ENCODE assay signal across 21 cellular contexts in the genomic region with DNA sequence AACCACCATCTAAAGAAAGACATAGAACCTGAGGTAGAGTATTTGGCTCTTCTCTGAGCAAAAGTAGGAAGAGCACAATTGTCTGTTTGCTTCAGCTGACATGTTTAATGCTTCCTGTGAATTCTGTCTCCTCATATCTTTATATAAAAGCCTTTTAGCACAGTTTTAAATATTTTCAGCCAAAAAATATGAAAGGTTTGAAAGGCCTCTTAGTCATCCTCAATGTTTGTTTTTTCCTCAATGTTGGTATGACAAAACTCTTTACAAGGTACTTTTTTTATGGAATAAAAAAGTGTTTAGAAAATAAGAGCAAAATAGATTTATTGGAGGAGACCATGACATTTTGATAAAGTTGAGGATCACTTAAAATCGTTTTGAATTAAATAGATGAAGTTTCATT.
DNase-seq lines count a peak whose midpoint lies in the region; FAIRE-seq and TF ChIP-seq lines count a peak whose summit lies in the region.
"Had no signal": no experiment of that assay in that cellular context is flagged by ENCODE, and none has a peak within 500 bp of the region (broad histone marks: within the 10 kb centered on the region; RNA-seq: fewer than 3 reads in every experiment).

No MANE protein-coding gene starts in this region.

- no peak for FAIRE-seq in small intestine (lab: Jason Lieb, UNC)
- FAIRE-seq: GM12891 had no signal

- H2AFZ ChIP-seq in osteoblast (ENCODE audit: low read length), result no peak overlapping the region

- H3K27me3 ChIP-seq in osteoblast (ENCODE audit: insufficient read depth, low read length) (no peaks in the 10 kb centered on the region), small intestine (ENCODE audit: control insufficient read depth in 2 of 2, insufficient read depth in 2 of 2, low read length in 2 of 2) (no peaks in the 10 kb centered on the region)
- H3K27me3 ChIP-seq: BLaER1 treated with 17β-estradiol and CSF1 and Interleukin-3, amounts not matched to agents 10 nM and 100 nM had no signal

- H4K20me1 ChIP-seq in osteoblast (ENCODE audit: insufficient read depth, low read length), result no peaks in the 10 kb centered on the region
- H4K20me1 ChIP-seq: BLaER1 treated with 17β-estradiol and CSF1 and Interleukin-3, amounts not matched to agents 10 nM and 100 nM had no signal

- H3K36me3 ChIP-seq in osteoblast (ENCODE audit: insufficient read depth, low read length) (peaks cover 24% of the 10 kb centered on the region), small intestine (ENCODE audit: control insufficient read depth in 2 of 2, insufficient read depth in 2 of 2, low read length in 2 of 2) (no peaks in the 10 kb centered on the region)
- H3K36me3 ChIP-seq: BLaER1 treated with 17β-estradiol and CSF1 and Interleukin-3, amounts not matched to agents 10 nM and 100 nM had no signal

- no peaks in the 10 kb centered on the region for H3K79me2 ChIP-seq in osteoblast (ENCODE audit: insufficient read depth, low read length)

- H3K4me1 ChIP-seq in osteoblast (ENCODE audit: insufficient read depth, low read length) (peaks cover 51% of the 10 kb centered on the region), small intestine (ENCODE audit: control insufficient read depth in 2 of 2, insufficient read depth in 1 of 2, low read depth in 1 of 2, low read length in 1 of 2) (no peaks in the 10 kb centered on the region)
- H3K4me1 ChIP-seq: Caco-2 had no signal

- H3K9me3 ChIP-seq in osteoblast (ENCODE audit: low read depth, low read length) (no peaks in the 10 kb centered on the region), small intestine (ENCODE audit: control insufficient read depth, low read depth) (no peaks in the 10 kb centered on the region)
- H3K9me3 ChIP-seq: BLaER1 treated with 17β-estradiol and CSF1 and Interleukin-3, amounts not matched to agents 10 nM and 100 nM; Caco-2 had no signal

- TF ChIP-seq CTCF in osteoblast (IDR thresholded peaks at IDR 0.05; ENCODE audit: extremely low read depth, low read depth, low read length), result no peak

- peak; percentile 43 for DNase-seq in ELR (ENCODE audit: low read depth)
- peak; percentile 48 for DNase-seq in LHCN-M2 (ENCODE audit: low read depth)
- DNase-seq in fibroblast of gingiva (ENCODE audit: low read depth), result peak; percentile 33
- no peak for DNase-seq in osteoblast (ENCODE audit: insufficient read length, low spot score, missing footprints)
- no peak for DNase-seq in small intestine
- no peak for DNase-seq in NOMO-1 treated with dmso at 0.1 percent for 144 hours (lab: John Stamatoyannopoulos, UW; ENCODE audit: unreplicated experiment)
- DNase-seq in activated T-cell treated with anti-CD3 and anti-CD28 coated beads for 4 hours, result no peak
- DNase-seq: ACHN; Caco-2; CD4-positive, alpha-beta memory T cell; DMS 273 treated with DMSO at 0.1 percent for 48 hours; DMS79 treated with DMSO at 0.1 percent for 48 hours; GOT3; Karpas-422; MM.1S; NCI-H1048; NCI-H1417 treated with DMSO at 0.1 percent for 48 hours; NCI-H1930; SIG-M5 had no signal

- H3K4me3 ChIP-seq in osteoblast (ENCODE audit: insufficient read depth, low read length) (no peak overlapping the region), small intestine (ENCODE audit: low read depth in 1 of 2, low read length in 2 of 2) (no peak overlapping the region)
- H3K4me3 ChIP-seq: BLaER1 treated with 17β-estradiol and CSF1 and Interleukin-3, amounts not matched to agents 10 nM and 100 nM had no signal

- 9 to 45% (median 38%) methylated on average over 1 of the region's 1 CpG for WGBS in small intestine, 3 donors

- H3K4me2 ChIP-seq in osteoblast (ENCODE audit: insufficient read depth, low read length), result no peak overlapping the region
- H3K4me2 ChIP-seq: BLaER1 treated with 17β-estradiol and CSF1 and Interleukin-3, amounts not matched to agents 10 nM and 100 nM had no signal

- H3K27ac ChIP-seq in osteoblast (ENCODE audit: low read depth, low read length), result peak overlapping the region; percentile 5
- H3K27ac ChIP-seq in small intestine (ENCODE audit: low read depth in 1 of 2, low read length in 1 of 2), result no peak overlapping the region
- H3K27ac ChIP-seq: BLaER1 treated with 17β-estradiol and CSF1 and Interleukin-3, amounts not matched to agents 10 nM and 100 nM had no signal

Comparison
In these comparisons a context has a peak if more than half of its experiments do, and no peak if none do; other contexts are left out.
1. DNase-seq: peak in ELR (single experiment), LHCN-M2 (single experiment) and fibroblast of gingiva (single experiment); none in osteoblast (single experiment), small intestine (single experiment), NOMO-1 treated with dmso at 0.1 percent for 144 hours (single experiment) and activated T-cell treated with anti-CD3 and anti-CD28 coated beads for 4 hours (single experiment).